Comparison of ENCODE assay signal across 8 cellular contexts in genomic region chr7:128904381-128905197, GRCh38. TPM values are rescaled to one million over a fixed set of nuclear protein-coding genes. Genes with fewer than 3 reads are reported as not detected.
DNase-seq lines count a peak whose midpoint lies in the region; ATAC-seq and TF ChIP-seq lines count a peak whose summit lies in the region.

No MANE protein-coding gene starts in this region.

- peaks cover 24% of the 10 kb centered on the region for H3K27me3 Mint-ChIP-seq in activated CD8-positive, alpha-beta T cell treated with anti-CD3 and anti-CD28 coated beads for 36 hours

- TF ChIP-seq CTCF in activated CD8-positive, alpha-beta T cell treated with anti-CD3 and anti-CD28 coated beads for 36 hours (IDR thresholded peaks at IDR 0.05) = peak; percentile 71

- no peaks in the 10 kb centered on the region for H3K36me3 Mint-ChIP-seq in activated CD8-positive, alpha-beta T cell treated with anti-CD3 and anti-CD28 coated beads for 36 hours (ENCODE audit: low read depth)

- ATAC-seq in GM19395 (IDR thresholded peaks at IDR 0.05; ENCODE audit: unreplicated experiment) = peak; percentile 74
- peak; percentile 91 for ATAC-seq in activated CD8-positive, alpha-beta T cell treated with anti-CD3 and anti-CD28 coated beads for 36 hours
- no peak for ATAC-seq in GM19455 (IDR thresholded peaks at IDR 0.05; ENCODE audit: unreplicated experiment)

- H3K4me1 ChIP-seq in effector memory CD4-positive, alpha-beta T cell (ENCODE audit: control insufficient read depth, insufficient read depth, low read length, poor library complexity, severe bottlenecking) = no peaks in the 10 kb centered on the region

- no peak overlapping the region for H3K27ac ChIP-seq in effector memory CD4-positive, alpha-beta T cell (ENCODE audit: insufficient read depth, low read length, poor library complexity, severe bottlenecking)

- H3K9me3 Mint-ChIP-seq in activated CD8-positive, alpha-beta T cell treated with anti-CD3 and anti-CD28 coated beads for 36 hours = no peaks in the 10 kb centered on the region

- intact Hi-C loops in activated CD8-positive, alpha-beta T cell treated with anti-CD3 and anti-CD28 coated beads for 36 hours (cut with micrococcal nuclease) = loop anchor here (5.0 kb wide), 1 partner anchor 188 kb away; no protein-coding TSS in a partner anchor

- POLR2A ChIA-PET in activated CD8-positive, alpha-beta T cell treated with anti-CD3 and anti-CD28 coated beads for 36 hours (lab: Charles Lee) = no interaction called here

- H3K4me3 ChIP-seq in effector memory CD4-positive, alpha-beta T cell (ENCODE audit: insufficient read depth, low read depth, low read length, poor library complexity, severe bottlenecking) = no peak overlapping the region

- peaks cover 6% of the 10 kb centered on the region for H3K27me3 ChIP-seq in effector memory CD4-positive, alpha-beta T cell (replicated peaks; ENCODE audit: control insufficient read depth, insufficient read depth, low read length, poor library complexity, severe bottlenecking)

- H3K4me3 Mint-ChIP-seq in activated CD8-positive, alpha-beta T cell treated with anti-CD3 and anti-CD28 coated beads for 36 hours = no peak overlapping the region

- no peaks in the 10 kb centered on the region for H3K9me3 ChIP-seq in effector memory CD4-positive, alpha-beta T cell (ENCODE audit: control insufficient read depth, low read length)

- no peaks in the 10 kb centered on the region for H3K4me1 Mint-ChIP-seq in activated CD8-positive, alpha-beta T cell treated with anti-CD3 and anti-CD28 coated beads for 36 hours (ENCODE audit: low read depth)

- peak; percentile 56 for DNase-seq in DMS 273 treated with DMSO at 0.1 percent for 48 hours (lab: John Stamatoyannopoulos, UW)
- peak; percentile 31 to 50 for DNase-seq in NCI-H1930 (lab: John Stamatoyannopoulos, UW)
- DNase-seq in activated CD8-positive, alpha-beta T cell treated with anti-CD3 and anti-CD28 coated beads for 36 hours = peak; percentile 25
- peak; percentile 51 for DNase-seq in glomerular visceral epithelial cell (ENCODE audit: extremely low spot score)
- peak; percentile 51 for DNase-seq in retina
- DNase-seq in effector memory CD4-positive, alpha-beta T cell = no peak

- no peak overlapping the region for H3K27ac Mint-ChIP-seq in activated CD8-positive, alpha-beta T cell treated with anti-CD3 and anti-CD28 coated beads for 36 hours

- no peaks in the 10 kb centered on the region for H3K36me3 ChIP-seq in effector memory CD4-positive, alpha-beta T cell (ENCODE audit: control insufficient read depth, insufficient read depth, low read length)

- CTCF ChIA-PET in activated CD8-positive, alpha-beta T cell treated with anti-CD3 and anti-CD28 coated beads for 36 hours (lab: Charles Lee) = interaction anchor here (1.3 to 2.9 kb wide), 4 partner anchors 21 to 187 kb away, joined by 3 to 25 read pairs (median 6); no protein-coding TSS in a partner anchor

RNA-seq across cellular contexts. Expression of gene KCP, which starts 5.9 kb away (rescaled TPM):
- total RNA-seq in activated CD8-positive, alpha-beta T cell treated with anti-CD3 and anti-CD28 coated beads for 36 hours = not detected

RNA-seq across cellular contexts. Expression of gene IRF5, which starts 33.1 kb away (rescaled TPM):
- total RNA-seq in activated CD8-positive, alpha-beta T cell treated with anti-CD3 and anti-CD28 coated beads for 36 hours = 1 to 10 TPM; 6.5 to 7.7 TPM

RNA-seq across cellular contexts. Expression of gene ATP6V1F, which starts 41.9 kb away (rescaled TPM):
- 100 to 1,000 TPM; 109 to 113 TPM for total RNA-seq in activated CD8-positive, alpha-beta T cell treated with anti-CD3 and anti-CD28 coated beads for 36 hours

Comparison
In these comparisons a context has a peak if more than half of its experiments do, and no peak if none do; other contexts are left out.
1. DNase-seq: peak in DMS 273 treated with DMSO at 0.1 percent for 48 hours (single experiment), NCI-H1930 (2 of 2), activated CD8-positive, alpha-beta T cell treated with anti-CD3 and anti-CD28 coated beads for 36 hours (single experiment), glomerular visceral epithelial cell (single experiment) and retina (single experiment); none in effector memory CD4-positive, alpha-beta T cell (0 of 3).